35 cellular contexts compared by ENCODE assay signal in the genomic region with DNA sequence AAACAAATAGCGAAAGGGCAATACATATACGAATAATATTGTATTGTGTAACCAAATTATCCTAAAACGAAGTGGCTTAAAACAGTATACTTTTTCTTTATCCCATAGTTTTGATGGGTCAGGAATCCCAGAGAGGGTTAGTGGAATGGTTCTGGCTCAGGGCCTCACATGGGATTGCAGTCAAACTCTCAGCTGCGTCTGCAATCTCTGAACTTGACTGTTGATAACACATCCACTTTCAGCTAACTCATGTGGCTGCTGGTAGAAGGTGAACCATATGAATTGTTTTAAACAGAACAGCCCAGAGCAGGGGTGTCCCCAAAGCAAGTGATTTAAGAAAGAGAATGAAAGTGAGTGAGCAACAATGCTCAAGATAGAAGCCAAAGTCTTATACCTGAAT.
"Had no signal": no experiment of that assay in that cellular context is flagged by ENCODE, and none has a peak within 500 bp of the region (broad histone marks: within the 10 kb centered on the region; RNA-seq: fewer than 3 reads in every experiment).

No MANE protein-coding gene starts in this region.

- H3K9me3 ChIP-seq: MG63 had no signal

- H3K36me3 ChIP-seq: MG63 had no signal

- DNase-seq: Karpas-422, Kasumi-1, KG1, MG63, MM.1S, MV-4-11, NCI-H1048, NCI-H1092, NCI-H1092 treated with DMSO at 0.1 percent for 48 hours, NCI-H1105, NCI-H1105 treated with DMSO at 0.1 percent for 48 hours, NCI-H1417, NCI-H1417 treated with DMSO at 0.1 percent for 48 hours, NCI-H1436, NCI-H1436 treated with DMSO at 0.1 percent for 48 hours, NCI-H146, NCI-H1694, NCI-H1694 treated with DMSO at 0.1 percent for 48 hours, NCI-H187, NCI-H187 treated with DMSO at 0.1 percent for 48 hours, NCI-H1930, NCI-H2029, NCI-H2029 treated with DMSO at 0.1 percent for 48 hours, NCI-H2081, NCI-H2081 treated with DMSO at 0.1 percent for 48 hours, NCI-H2107, NCI-H2171, NCI-H2171 treated with DMSO at 0.1 percent for 48 hours, NCI-H2227 treated with DMSO at 0.1 percent for 48 hours, NCI-H226, NCI-H345, NCI-H446, NCI-H446 treated with DMSO at 0.1 percent for 48 hours, NCI-H510A had no signal

- H3K4me3 ChIP-seq: MG63 had no signal

- H3K27ac ChIP-seq: KMS-11 had no signal
